In genomic region chr6:6596529-6596928, GRCh38 we compare ENCODE assay signal across 21 cellular contexts. TPM values are rescaled to one million over a fixed set of nuclear protein-coding genes. Genes with fewer than 3 reads are reported as not detected.
A peak's percentile ranks its signal among the peaks of the same experiment; 100 is the strongest.
DNase-seq lines count a peak whose midpoint lies in the region; ATAC-seq and TF ChIP-seq lines count a peak whose summit lies in the region.
"Had no signal": no experiment of that assay in that cellular context is flagged by ENCODE, and none has a peak within 500 bp of the region (broad histone marks: within the 10 kb centered on the region; RNA-seq: fewer than 3 reads in every experiment).

No MANE protein-coding gene starts in this region.

- H3K4me3 Mint-ChIP-seq in memory B cell: peak overlapping the region; percentile 14

- H3K9me3 Mint-ChIP-seq in memory B cell: peaks cover 1% of the 10 kb centered on the region

- peak overlapping the region in 9 of 10 donors; percentile 47 to 86 (median 75) for H3K27ac ChIP-seq in heart right ventricle
- H3K27ac ChIP-seq in right atrium auricular region: peak overlapping the region in 1 of 2 donors; percentile 66
- no peak overlapping the region for H3K27ac ChIP-seq in caudate nucleus (ENCODE audit: low read depth, low read length)
- H3K27ac ChIP-seq: body of pancreas, coronary artery had no signal

- no peak for TF ChIP-seq CTCF in heart right ventricle (IDR thresholded peaks at IDR 0.05)
- no peak for TF ChIP-seq CTCF in right atrium auricular region (IDR thresholded peaks at IDR 0.05)

- in situ Hi-C loops in KBM-7 (cut with MboI; ENCODE audit: low pct_unique_long_range_greater_than_20kb, low sequenced_read_pairs): loop anchor here (10.0 kb wide), 1 partner anchor 48 kb away; no protein-coding TSS in a partner anchor

- TF ChIP-seq POLR2A in erythroblast (IDR thresholded peaks at IDR 0.05; ENCODE audit: low read length): no peak

- H3K36me3 ChIP-seq in heart right ventricle (no peaks in the 10 kb centered on the region), right atrium auricular region (no peaks in the 10 kb centered on the region)

- peak overlapping the region; percentile 50 for H3K27ac Mint-ChIP-seq in memory B cell

- intact Hi-C loops in heart right ventricle (cut with DNase I): loop anchor here in 5 of 10 donors (5.0 to 10.0 kb wide), 2 partner anchors 58 to 61 kb away; no protein-coding TSS in a partner anchor

- 32 to 49% methylated on average over 7 of the region's 7 CpGs for WGBS in heart right ventricle, 2 donors

- H3K9me3 ChIP-seq in heart right ventricle (no peaks in the 10 kb centered on the region), right atrium auricular region (no peaks in the 10 kb centered on the region)
- H3K9me3 ChIP-seq: body of pancreas, mucosa of descending colon had no signal

- DNase-seq in heart right ventricle: peak in 1 of 2 donors; percentile 68
- no peak for DNase-seq in right atrium auricular region (ENCODE audit: low spot score)
- DNase-seq in KBM-7: peak; percentile 59
- DNase-seq in memory B cell (ENCODE audit: low spot score in 2 of 2): no peak
- no peak for DNase-seq in caudate nucleus (lab: John Stamatoyannopoulos, UW)
- DNase-seq in erythroblast (lab: John Stamatoyannopoulos, UW): no peak
- DNase-seq in NCI-H146 (lab: John Stamatoyannopoulos, UW): no peak
- DNase-seq: activated CD4-positive, alpha-beta T cell treated with anti-CD3 and anti-CD28 coated beads for 1 hour; activated CD8-positive, alpha-beta memory T cell treated with anti-CD3 and anti-CD28 coated beads, Interleukin-2, amount 50 U/mL, for 48 hours; activated gamma-delta T cell treated with Interleukin-2 at 50 U/mL for 16 hours; body of pancreas; GF-D8; mucosa of descending colon; NCI-H1092 treated with DMSO at 0.1 percent for 48 hours; NCI-H69; nucleus accumbens; stimulated activated CD4-positive, alpha-beta T cell treated with anti-CD3 and anti-CD28 coated beads, Interleukin-1b, Interleukin-23, amount 100 ng/mL, for 48 hours had no signal

- H3K27me3 ChIP-seq in heart right ventricle (no peaks in the 10 kb centered on the region), right atrium auricular region (no peaks in the 10 kb centered on the region)
- H3K27me3 ChIP-seq: body of pancreas had no signal

- peak in 6 of 8 donors; percentile 40 to 78 (median 62) for ATAC-seq in heart right ventricle
- ATAC-seq in memory B cell (ENCODE audit: low read depth): no peak
- ATAC-seq: body of pancreas, mucosa of descending colon, Right ventricle myocardium inferior, sciatic nerve had no signal

- H3K27me3 Mint-ChIP-seq in memory B cell: no peaks in the 10 kb centered on the region

- H3K4me1 ChIP-seq in heart right ventricle: peaks cover 6 to 82% (median 70%) of the 10 kb centered on the region in 9 donors
- peaks cover 0 to 26% of the 10 kb centered on the region in 2 donors for H3K4me1 ChIP-seq in right atrium auricular region
- H3K4me1 ChIP-seq: body of pancreas had no signal

- peaks cover 41% of the 10 kb centered on the region for H3K36me3 Mint-ChIP-seq in memory B cell

- peak overlapping the region in 1 of 10 donors; percentile 21 for H3K4me3 ChIP-seq in heart right ventricle
- no peak overlapping the region for H3K4me3 ChIP-seq in right atrium auricular region
- H3K4me3 ChIP-seq: body of pancreas, coronary artery, mucosa of descending colon had no signal

- H3K4me1 Mint-ChIP-seq in memory B cell: peaks cover 73% of the 10 kb centered on the region

RNA-seq across cellular contexts. Expression of gene LY86, which starts 8.0 kb away (rescaled TPM):
- 1 to 10 TPM in 4 of 10 donors, under 1 TPM in 6; 0.23 to 7.6 (median 0.91) TPM for total RNA-seq in heart right ventricle
- polyA plus RNA-seq in heart right ventricle: 1 to 10 TPM in 1 of 2 donors, under 1 TPM in 1; 0.29 to 1.1 TPM
- total RNA-seq in right atrium auricular region: 1 to 10 TPM in 1 of 2 donors, under 1 TPM in 1; 0.82 to 5.2 TPM
- total RNA-seq: epithelial cell of proximal tubule had no signal
